Comparison of ENCODE assay signal across 1 cellular context in the genomic region with DNA sequence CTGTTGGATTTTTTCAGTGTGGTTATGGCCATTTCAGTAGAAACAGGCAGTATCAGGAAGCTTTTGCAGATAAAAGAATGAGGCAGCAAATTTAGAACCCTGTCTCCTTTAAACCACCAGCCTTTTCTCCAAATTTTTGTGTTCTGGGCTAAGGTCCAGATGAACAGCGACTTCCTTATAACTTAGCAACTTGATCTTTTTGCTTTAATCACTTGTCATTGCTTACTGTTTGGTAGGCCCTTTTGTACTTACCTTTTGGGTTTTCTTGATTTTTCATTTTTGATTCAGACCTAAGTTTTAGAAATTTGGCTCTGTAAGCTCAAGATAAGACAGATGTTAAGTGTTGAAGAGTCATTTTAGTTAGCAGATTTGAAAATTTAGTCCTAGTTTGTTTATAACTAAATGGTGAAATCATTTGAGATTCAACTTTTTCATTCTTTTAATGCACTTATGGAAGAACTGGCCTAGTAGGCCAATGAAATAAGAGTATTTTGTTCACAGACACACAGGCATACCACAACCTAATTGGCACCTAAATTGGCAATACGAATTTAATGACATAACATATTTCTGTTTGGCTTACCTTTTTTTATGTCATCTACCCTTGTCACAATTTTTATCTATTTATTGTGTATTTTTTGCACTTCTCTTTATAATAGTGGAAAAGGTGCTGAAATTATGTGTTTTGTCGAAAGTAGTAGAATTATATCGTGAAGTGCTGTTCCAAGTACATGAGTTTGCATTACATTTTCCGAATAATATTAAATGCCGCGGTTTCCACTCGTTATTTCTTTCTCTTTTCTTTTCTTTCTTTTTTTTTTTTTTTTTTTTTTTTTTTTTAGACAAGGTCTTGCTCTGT.
TF ChIP-seq lines count a peak whose summit lies in the region.

No MANE protein-coding gene starts in this region.

TF ChIP-seq in K562, 482 proteins besides CTCF, POLR2A, EP300 and RAD21 (continued from another document and continues in another):
- TF ChIP-seq HEY1 (CRISPR knock-in tag; IDR thresholded peaks at IDR 0.05; ENCODE audit: borderline replicate concordance) (no peak), RFX1 (IDR thresholded peaks at IDR 0.05) (no peak), SMARCC2 (IDR thresholded peaks at IDR 0.05; ENCODE audit: low read depth) (peak; percentile 28; the same call in 1 of the 2 replicates), HNRNPL (IDR thresholded peaks at IDR 0.05; ENCODE audit: low read depth, low read length) (no peak), ZFP36 (IDR thresholded peaks at IDR 0.05; ENCODE audit: low read depth, low read length, partially characterized antibody) (no peak), ZNF445 (CRISPR knock-in tag; IDR thresholded peaks at IDR 0.05; ENCODE audit: low read depth) (no peak), ZNF24 (IDR thresholded peaks at IDR 0.05) (no peak), ZKSCAN1 (IDR thresholded peaks at IDR 0.05; ENCODE audit: low read depth, low read length) (no peak), RNF2 (IDR thresholded peaks at IDR 0.05) (no peak), MYBL2 (IDR thresholded peaks at IDR 0.05; ENCODE audit: low read depth) (no peak), MYBL2 (CRISPR knock-in tag; IDR thresholded peaks at IDR 0.05; ENCODE audit: borderline replicate concordance) (no peak), CBX8 (IDR thresholded peaks at IDR 0.05; ENCODE audit: borderline replicate concordance, extremely low read depth, low read depth, low read length, poor library complexity, severe bottlenecking) (no peak), TCF7 (IDR thresholded peaks at IDR 0.05; ENCODE audit: borderline replicate concordance) (no peak), ASH1L (IDR thresholded peaks at IDR 0.05; ENCODE audit: borderline replicate concordance, low read depth, partially characterized antibody) (no peak), NFE2 (IDR thresholded peaks at IDR 0.05; ENCODE audit: low read depth) (peak; percentile 92), MEF2A (IDR thresholded peaks at IDR 0.05; ENCODE audit: control insufficient read depth, low read depth, low read length) (no peak), MCM5 (IDR thresholded peaks at IDR 0.05; ENCODE audit: low read depth) (no peak), RBFOX2 (IDR thresholded peaks at IDR 0.05; ENCODE audit: low read depth, low read length) (peak; percentile 59), ZNF232 (CRISPR knock-in tag; IDR thresholded peaks at IDR 0.05) (no peak), HOXB6 (CRISPR knock-in tag; IDR thresholded peaks at IDR 0.05; ENCODE audit: borderline replicate concordance) (no peak), ZFP30 (CRISPR knock-in tag; IDR thresholded peaks at IDR 0.05; ENCODE audit: borderline replicate concordance) (no peak), NFATC3 (IDR thresholded peaks at IDR 0.05) (no peak), STAT5A (IDR thresholded peaks at IDR 0.05; ENCODE audit: borderline replicate concordance, low read length) (no peak), ZNF282 (CRISPR knock-in tag; IDR thresholded peaks at IDR 0.05) (no peak), ZNF561 (CRISPR knock-in tag; conservative IDR thresholded peaks at IDR 0.05) (no peak), ETV5 (CRISPR knock-in tag; IDR thresholded peaks at IDR 0.05; ENCODE audit: low read depth) (no peak), JUNB (CRISPR knock-in tag; conservative IDR thresholded peaks at IDR 0.05) (no peak), CBX3 (IDR thresholded peaks at IDR 0.05; ENCODE audit: borderline replicate concordance in 1 of 2, low read length in 2 of 2) (no peak), ZKSCAN3 (CRISPR knock-in tag; IDR thresholded peaks at IDR 0.05) (no peak), CREBBP (IDR thresholded peaks at IDR 0.05; ENCODE audit: low read depth, low read length) (no peak), ZNF224 (CRISPR knock-in tag; IDR thresholded peaks at IDR 0.05) (no peak), SPI1 (IDR thresholded peaks at IDR 0.05; ENCODE audit: borderline replicate concordance, low read depth, low read length) (0 out of 2 replicates have a peak, but pooled peaks have one; percentile 23), PHF21A (IDR thresholded peaks at IDR 0.05; ENCODE audit: borderline replicate concordance, low read depth) (no peak), RBM25 (IDR thresholded peaks at IDR 0.05; ENCODE audit: low read depth, low read length, severe bottlenecking) (no peak), MCM2 (IDR thresholded peaks at IDR 0.05; ENCODE audit: low read depth) (no peak), RBBP5 (IDR thresholded peaks at IDR 0.05; ENCODE audit: borderline replicate concordance, insufficient read depth, low read length, poor library complexity, severe bottlenecking) (no peak), PCBP1 (IDR thresholded peaks at IDR 0.05; ENCODE audit: low read depth, low read length, poor library complexity, severe bottlenecking) (no peak), SRF (CRISPR knock-in tag; IDR thresholded peaks at IDR 0.05) (no peak), DPF2 (IDR thresholded peaks at IDR 0.05) (peak; percentile 59; the same call in 1 of the 2 replicates), ZBTB1 (CRISPR knock-in tag; IDR thresholded peaks at IDR 0.05; ENCODE audit: borderline replicate concordance, low read depth) (no peak), BRF1 (IDR thresholded peaks at IDR 0.05; ENCODE audit: borderline replicate concordance, extremely low read depth, insufficient read length) (no peak), FOXK2 (conservative IDR thresholded peaks at IDR 0.05 in 1 of 2, IDR thresholded peaks at IDR 0.05 in 1 of 2; ENCODE audit: low read depth in 2 of 2) (no peak), ZNF668 (CRISPR knock-in tag; IDR thresholded peaks at IDR 0.05) (no peak), RBM15 (IDR thresholded peaks at IDR 0.05; ENCODE audit: insufficient read depth, low read length) (no peak), SIN3B (IDR thresholded peaks at IDR 0.05; ENCODE audit: low read depth) (no peak), ZNF699 (CRISPR knock-in tag; IDR thresholded peaks at IDR 0.05; ENCODE audit: insufficient replicate concordance) (no peak), RBM17 (IDR thresholded peaks at IDR 0.05; ENCODE audit: borderline replicate concordance, low read depth, low read length) (no peak), ZNF586 (CRISPR knock-in tag; conservative IDR thresholded peaks at IDR 0.05) (no peak), TCF3 (CRISPR knock-in tag; IDR thresholded peaks at IDR 0.05) (no peak), HMG20B (CRISPR knock-in tag; IDR thresholded peaks at IDR 0.05) (no peak), WHSC1 (IDR thresholded peaks at IDR 0.05; ENCODE audit: low read length) (no peak), STAT5B (CRISPR knock-in tag; IDR thresholded peaks at IDR 0.05) (no peak)
- TF ChIP-seq, protein P1, sequence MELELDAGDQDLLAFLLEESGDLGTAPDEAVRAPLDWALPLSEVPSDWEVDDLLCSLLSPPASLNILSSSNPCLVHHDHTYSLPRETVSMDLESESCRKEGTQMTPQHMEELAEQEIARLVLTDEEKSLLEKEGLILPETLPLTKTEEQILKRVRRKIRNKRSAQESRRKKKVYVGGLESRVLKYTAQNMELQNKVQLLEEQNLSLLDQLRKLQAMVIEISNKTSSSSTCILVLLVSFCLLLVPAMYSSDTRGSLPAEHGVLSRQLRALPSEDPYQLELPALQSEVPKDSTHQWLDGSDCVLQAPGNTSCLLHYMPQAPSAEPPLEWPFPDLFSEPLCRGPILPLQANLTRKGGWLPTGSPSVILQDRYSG (tag; conservative IDR thresholded peaks at IDR 0.05; ENCODE audit: low read depth), result 0 out of 2 replicates have a peak, but pooled peaks have one; percentile 40
- TF ChIP-seq, protein P2, sequence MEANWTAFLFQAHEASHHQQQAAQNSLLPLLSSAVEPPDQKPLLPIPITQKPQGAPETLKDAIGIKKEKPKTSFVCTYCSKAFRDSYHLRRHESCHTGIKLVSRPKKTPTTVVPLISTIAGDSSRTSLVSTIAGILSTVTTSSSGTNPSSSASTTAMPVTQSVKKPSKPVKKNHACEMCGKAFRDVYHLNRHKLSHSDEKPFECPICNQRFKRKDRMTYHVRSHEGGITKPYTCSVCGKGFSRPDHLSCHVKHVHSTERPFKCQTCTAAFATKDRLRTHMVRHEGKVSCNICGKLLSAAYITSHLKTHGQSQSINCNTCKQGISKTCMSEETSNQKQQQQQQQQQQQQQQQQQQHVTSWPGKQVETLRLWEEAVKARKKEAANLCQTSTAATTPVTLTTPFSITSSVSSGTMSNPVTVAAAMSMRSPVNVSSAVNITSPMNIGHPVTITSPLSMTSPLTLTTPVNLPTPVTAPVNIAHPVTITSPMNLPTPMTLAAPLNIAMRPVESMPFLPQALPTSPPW (CRISPR knock-in tag; IDR thresholded peaks at IDR 0.05), result no peak
- TF ChIP-seq, protein P3, sequence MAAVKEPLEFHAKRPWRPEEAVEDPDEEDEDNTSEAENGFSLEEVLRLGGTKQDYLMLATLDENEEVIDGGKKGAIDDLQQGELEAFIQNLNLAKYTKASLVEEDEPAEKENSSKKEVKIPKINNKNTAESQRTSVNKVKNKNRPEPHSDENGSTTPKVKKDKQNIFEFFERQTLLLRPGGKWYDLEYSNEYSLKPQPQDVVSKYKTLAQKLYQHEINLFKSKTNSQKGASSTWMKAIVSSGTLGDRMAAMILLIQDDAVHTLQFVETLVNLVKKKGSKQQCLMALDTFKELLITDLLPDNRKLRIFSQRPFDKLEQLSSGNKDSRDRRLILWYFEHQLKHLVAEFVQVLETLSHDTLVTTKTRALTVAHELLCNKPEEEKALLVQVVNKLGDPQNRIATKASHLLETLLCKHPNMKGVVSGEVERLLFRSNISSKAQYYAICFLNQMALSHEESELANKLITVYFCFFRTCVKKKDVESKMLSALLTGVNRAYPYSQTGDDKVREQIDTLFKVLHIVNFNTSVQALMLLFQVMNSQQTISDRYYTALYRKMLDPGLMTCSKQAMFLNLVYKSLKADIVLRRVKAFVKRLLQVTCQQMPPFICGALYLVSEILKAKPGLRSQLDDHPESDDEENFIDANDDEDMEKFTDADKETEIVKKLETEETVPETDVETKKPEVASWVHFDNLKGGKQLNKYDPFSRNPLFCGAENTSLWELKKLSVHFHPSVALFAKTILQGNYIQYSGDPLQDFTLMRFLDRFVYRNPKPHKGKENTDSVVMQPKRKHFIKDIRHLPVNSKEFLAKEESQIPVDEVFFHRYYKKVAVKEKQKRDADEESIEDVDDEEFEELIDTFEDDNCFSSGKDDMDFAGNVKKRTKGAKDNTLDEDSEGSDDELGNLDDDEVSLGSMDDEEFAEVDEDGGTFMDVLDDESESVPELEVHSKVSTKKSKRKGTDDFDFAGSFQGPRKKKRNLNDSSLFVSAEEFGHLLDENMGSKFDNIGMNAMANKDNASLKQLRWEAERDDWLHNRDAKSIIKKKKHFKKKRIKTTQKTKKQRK (IDR thresholded peaks at IDR 0.05; ENCODE audit: borderline replicate concordance, low read depth, low read length), result no peak
- TF ChIP-seq, protein P4, sequence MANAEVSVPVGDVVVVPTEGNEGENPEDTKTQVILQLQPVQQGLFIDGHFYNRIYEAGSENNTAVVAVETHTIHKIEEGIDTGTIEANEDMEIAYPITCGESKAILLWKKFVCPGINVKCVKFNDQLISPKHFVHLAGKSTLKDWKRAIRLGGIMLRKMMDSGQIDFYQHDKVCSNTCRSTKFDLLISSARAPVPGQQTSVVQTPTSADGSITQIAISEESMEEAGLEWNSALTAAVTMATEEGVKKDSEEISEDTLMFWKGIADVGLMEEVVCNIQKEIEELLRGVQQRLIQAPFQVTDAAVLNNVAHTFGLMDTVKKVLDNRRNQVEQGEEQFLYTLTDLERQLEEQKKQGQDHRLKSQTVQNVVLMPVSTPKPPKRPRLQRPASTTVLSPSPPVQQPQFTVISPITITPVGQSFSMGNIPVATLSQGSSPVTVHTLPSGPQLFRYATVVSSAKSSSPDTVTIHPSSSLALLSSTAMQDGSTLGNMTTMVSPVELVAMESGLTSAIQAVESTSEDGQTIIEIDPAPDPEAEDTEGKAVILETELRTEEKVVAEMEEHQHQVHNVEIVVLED (CRISPR knock-in tag; IDR thresholded peaks at IDR 0.05), result no peak
- TF ChIP-seq, protein P5, sequence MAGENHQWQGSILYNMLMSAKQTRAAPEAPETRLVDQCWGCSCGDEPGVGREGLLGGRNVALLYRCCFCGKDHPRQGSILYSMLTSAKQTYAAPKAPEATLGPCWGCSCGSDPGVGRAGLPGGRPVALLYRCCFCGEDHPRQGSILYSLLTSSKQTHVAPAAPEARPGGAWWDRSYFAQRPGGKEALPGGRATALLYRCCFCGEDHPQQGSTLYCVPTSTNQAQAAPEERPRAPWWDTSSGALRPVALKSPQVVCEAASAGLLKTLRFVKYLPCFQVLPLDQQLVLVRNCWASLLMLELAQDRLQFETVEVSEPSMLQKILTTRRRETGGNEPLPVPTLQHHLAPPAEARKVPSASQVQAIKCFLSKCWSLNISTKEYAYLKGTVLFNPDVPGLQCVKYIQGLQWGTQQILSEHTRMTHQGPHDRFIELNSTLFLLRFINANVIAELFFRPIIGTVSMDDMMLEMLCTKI (IDR thresholded peaks at IDR 0.05; ENCODE audit: partially characterized antibody), result no peak
- TF ChIP-seq, protein P6, sequence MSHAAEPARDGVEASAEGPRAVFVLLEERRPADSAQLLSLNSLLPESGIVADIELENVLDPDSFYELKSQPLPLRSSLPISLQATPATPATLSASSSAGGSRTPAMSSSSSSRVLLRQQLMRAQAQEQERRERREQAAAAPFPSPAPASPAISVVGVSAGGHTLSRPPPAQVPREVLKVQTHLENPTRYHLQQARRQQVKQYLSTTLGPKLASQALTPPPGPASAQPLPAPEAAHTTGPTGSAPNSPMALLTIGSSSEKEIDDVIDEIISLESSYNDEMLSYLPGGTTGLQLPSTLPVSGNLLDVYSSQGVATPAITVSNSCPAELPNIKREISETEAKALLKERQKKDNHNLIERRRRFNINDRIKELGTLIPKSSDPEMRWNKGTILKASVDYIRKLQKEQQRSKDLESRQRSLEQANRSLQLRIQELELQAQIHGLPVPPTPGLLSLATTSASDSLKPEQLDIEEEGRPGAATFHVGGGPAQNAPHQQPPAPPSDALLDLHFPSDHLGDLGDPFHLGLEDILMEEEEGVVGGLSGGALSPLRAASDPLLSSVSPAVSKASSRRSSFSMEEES (CRISPR knock-in tag; IDR thresholded peaks at IDR 0.05), result no peak
- TF ChIP-seq, protein P7, sequence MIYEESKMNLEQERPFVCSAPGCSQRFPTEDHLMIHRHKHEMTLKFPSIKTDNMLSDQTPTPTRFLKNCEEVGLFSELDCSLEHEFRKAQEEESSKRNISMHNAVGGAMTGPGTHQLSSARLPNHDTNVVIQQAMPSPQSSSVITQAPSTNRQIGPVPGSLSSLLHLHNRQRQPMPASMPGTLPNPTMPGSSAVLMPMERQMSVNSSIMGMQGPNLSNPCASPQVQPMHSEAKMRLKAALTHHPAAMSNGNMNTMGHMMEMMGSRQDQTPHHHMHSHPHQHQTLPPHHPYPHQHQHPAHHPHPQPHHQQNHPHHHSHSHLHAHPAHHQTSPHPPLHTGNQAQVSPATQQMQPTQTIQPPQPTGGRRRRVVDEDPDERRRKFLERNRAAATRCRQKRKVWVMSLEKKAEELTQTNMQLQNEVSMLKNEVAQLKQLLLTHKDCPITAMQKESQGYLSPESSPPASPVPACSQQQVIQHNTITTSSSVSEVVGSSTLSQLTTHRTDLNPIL (CRISPR knock-in tag; IDR thresholded peaks at IDR 0.05), result no peak
- TF ChIP-seq, protein P8, sequence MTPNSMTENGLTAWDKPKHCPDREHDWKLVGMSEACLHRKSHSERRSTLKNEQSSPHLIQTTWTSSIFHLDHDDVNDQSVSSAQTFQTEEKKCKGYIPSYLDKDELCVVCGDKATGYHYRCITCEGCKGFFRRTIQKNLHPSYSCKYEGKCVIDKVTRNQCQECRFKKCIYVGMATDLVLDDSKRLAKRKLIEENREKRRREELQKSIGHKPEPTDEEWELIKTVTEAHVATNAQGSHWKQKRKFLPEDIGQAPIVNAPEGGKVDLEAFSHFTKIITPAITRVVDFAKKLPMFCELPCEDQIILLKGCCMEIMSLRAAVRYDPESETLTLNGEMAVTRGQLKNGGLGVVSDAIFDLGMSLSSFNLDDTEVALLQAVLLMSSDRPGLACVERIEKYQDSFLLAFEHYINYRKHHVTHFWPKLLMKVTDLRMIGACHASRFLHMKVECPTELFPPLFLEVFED (CRISPR knock-in tag; conservative IDR thresholded peaks at IDR 0.05), result no peak
